In the genomic region with DNA sequence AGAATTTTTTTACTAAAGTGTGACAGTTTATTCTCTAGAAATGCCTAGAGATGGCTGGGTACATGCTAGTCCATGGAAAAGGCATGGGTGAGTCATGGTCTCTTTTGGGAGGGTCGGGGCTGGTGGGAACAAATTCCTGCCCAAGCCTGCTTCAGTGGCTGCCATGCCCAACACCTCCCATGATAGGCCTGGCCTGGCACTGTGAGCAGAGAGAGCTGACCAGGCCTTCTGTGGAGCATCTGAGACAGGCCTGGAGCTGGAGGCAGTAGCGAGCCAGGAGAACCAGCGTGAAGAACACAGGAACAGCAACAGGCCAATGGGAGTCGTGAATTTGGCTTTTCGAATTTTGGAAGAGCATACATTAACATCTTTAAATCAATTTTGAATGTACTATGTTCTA, we compare ENCODE assay signal across 2 cellular contexts.
TF ChIP-seq lines count a peak whose summit lies in the region.

No MANE protein-coding gene starts in this region.

TF ChIP-seq in GM23338, 12 proteins besides CTCF, POLR2A, EP300 and RAD21 (continued from another document):
- TF ChIP-seq, protein P1, sequence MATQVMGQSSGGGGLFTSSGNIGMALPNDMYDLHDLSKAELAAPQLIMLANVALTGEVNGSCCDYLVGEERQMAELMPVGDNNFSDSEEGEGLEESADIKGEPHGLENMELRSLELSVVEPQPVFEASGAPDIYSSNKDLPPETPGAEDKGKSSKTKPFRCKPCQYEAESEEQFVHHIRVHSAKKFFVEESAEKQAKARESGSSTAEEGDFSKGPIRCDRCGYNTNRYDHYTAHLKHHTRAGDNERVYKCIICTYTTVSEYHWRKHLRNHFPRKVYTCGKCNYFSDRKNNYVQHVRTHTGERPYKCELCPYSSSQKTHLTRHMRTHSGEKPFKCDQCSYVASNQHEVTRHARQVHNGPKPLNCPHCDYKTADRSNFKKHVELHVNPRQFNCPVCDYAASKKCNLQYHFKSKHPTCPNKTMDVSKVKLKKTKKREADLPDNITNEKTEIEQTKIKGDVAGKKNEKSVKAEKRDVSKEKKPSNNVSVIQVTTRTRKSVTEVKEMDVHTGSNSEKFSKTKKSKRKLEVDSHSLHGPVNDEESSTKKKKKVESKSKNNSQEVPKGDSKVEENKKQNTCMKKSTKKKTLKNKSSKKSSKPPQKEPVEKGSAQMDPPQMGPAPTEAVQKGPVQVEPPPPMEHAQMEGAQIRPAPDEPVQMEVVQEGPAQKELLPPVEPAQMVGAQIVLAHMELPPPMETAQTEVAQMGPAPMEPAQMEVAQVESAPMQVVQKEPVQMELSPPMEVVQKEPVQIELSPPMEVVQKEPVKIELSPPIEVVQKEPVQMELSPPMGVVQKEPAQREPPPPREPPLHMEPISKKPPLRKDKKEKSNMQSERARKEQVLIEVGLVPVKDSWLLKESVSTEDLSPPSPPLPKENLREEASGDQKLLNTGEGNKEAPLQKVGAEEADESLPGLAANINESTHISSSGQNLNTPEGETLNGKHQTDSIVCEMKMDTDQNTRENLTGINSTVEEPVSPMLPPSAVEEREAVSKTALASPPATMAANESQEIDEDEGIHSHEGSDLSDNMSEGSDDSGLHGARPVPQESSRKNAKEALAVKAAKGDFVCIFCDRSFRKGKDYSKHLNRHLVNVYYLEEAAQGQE (IDR thresholded peaks at IDR 0.05; ENCODE audit: unreplicated experiment), result no peak
- TF ChIP-seq EZH2 (IDR thresholded peaks at IDR 0.05; ENCODE audit: low read depth, unreplicated experiment) (no peak), POLR2AphosphoS5 (IDR thresholded peaks at IDR 0.05; ENCODE audit: low read depth) (no peak), ZNF114 (CRISPR knock-in tag; IDR thresholded peaks at IDR 0.05) (no peak), EZH2phosphoT487 (IDR thresholded peaks at IDR 0.05; ENCODE audit: unreplicated experiment) (no peak)
- TF ChIP-seq, protein P2, sequence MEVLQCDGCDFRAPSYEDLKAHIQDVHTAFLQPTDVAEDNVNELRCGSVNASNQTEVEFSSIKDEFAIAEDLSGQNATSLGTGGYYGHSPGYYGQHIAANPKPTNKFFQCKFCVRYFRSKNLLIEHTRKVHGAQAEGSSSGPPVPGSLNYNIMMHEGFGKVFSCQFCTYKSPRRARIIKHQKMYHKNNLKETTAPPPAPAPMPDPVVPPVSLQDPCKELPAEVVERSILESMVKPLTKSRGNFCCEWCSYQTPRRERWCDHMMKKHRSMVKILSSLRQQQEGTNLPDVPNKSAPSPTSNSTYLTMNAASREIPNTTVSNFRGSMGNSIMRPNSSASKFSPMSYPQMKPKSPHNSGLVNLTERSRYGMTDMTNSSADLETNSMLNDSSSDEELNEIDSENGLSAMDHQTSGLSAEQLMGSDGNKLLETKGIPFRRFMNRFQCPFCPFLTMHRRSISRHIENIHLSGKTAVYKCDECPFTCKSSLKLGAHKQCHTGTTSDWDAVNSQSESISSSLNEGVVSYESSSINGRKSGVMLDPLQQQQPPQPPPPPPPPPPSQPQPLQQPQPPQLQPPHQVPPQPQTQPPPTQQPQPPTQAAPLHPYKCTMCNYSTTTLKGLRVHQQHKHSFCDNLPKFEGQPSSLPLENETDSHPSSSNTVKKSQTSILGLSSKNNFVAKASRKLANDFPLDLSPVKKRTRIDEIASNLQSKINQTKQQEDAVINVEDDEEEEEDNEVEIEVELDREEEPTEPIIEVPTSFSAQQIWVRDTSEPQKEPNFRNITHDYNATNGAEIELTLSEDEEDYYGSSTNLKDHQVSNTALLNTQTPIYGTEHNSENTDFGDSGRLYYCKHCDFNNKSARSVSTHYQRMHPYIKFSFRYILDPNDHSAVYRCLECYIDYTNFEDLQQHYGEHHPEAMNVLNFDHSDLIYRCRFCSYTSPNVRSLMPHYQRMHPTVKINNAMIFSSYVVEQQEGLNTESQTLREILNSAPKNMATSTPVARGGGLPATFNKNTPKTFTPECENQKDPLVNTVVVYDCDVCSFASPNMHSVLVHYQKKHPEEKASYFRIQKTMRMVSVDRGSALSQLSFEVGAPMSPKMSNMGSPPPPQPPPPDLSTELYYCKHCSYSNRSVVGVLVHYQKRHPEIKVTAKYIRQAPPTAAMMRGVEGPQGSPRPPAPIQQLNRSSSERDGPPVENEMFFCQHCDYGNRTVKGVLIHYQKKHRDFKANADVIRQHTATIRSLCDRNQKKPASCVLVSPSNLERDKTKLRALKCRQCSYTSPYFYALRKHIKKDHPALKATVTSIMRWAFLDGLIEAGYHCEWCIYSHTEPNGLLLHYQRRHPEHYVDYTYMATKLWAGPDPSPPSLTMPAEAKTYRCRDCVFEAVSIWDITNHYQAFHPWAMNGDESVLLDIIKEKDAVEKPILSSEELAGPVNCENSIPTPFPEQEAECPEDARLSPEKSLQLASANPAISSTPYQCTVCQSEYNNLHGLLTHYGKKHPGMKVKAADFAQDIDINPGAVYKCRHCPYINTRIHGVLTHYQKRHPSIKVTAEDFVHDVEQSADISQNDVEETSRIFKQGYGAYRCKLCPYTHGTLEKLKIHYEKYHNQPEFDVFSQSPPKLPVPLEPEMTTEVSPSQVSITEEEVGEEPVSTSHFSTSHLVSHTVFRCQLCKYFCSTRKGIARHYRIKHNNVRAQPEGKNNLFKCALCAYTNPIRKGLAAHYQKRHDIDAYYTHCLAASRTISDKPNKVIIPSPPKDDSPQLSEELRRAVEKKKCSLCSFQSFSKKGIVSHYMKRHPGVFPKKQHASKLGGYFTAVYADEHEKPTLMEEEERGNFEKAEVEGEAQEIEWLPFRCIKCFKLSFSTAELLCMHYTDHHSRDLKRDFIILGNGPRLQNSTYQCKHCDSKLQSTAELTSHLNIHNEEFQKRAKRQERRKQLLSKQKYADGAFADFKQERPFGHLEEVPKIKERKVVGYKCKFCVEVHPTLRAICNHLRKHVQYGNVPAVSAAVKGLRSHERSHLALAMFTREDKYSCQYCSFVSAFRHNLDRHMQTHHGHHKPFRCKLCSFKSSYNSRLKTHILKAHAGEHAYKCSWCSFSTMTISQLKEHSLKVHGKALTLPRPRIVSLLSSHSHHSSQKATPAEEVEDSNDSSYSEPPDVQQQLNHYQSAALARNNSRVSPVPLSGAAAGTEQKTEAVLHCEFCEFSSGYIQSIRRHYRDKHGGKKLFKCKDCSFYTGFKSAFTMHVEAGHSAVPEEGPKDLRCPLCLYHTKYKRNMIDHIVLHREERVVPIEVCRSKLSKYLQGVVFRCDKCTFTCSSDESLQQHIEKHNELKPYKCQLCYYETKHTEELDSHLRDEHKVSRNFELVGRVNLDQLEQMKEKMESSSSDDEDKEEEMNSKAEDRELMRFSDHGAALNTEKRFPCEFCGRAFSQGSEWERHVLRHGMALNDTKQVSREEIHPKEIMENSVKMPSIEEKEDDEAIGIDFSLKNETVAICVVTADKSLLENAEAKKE (CRISPR knock-in tag; IDR thresholded peaks at IDR 0.05), result no peak

TF ChIP-seq in K562, 482 proteins besides CTCF, POLR2A, EP300 and RAD21 (continued from another document):
- TF ChIP-seq, protein P3, sequence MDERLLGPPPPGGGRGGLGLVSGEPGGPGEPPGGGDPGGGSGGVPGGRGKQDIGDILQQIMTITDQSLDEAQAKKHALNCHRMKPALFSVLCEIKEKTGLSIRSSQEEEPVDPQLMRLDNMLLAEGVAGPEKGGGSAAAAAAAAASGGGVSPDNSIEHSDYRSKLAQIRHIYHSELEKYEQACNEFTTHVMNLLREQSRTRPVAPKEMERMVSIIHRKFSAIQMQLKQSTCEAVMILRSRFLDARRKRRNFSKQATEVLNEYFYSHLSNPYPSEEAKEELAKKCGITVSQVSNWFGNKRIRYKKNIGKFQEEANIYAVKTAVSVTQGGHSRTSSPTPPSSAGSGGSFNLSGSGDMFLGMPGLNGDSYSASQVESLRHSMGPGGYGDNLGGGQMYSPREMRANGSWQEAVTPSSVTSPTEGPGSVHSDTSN (CRISPR knock-in tag; IDR thresholded peaks at IDR 0.05; ENCODE audit: low read depth), result no peak
- TF ChIP-seq, protein P3 (tag; conservative IDR thresholded peaks at IDR 0.05; ENCODE audit: low read depth), result no peak
- TF ChIP-seq ZBED1 (IDR thresholded peaks at IDR 0.05) (no peak), RBM17 (IDR thresholded peaks at IDR 0.05; ENCODE audit: borderline replicate concordance, low read depth, low read length) (no peak), HNRNPH1 (optimal IDR thresholded peaks at IDR 0.05; ENCODE audit: low read depth, low read length) (no peak), ZNF133 (CRISPR knock-in tag; IDR thresholded peaks at IDR 0.05) (no peak), HLTF (IDR thresholded peaks at IDR 0.05) (no peak), PKNOX1 (IDR thresholded peaks at IDR 0.05) (no peak), EWSR1 (IDR thresholded peaks at IDR 0.05; ENCODE audit: borderline replicate concordance, low read depth, partially characterized antibody) (no peak), CTBP1 (IDR thresholded peaks at IDR 0.05; ENCODE audit: borderline replicate concordance) (no peak), ZNF76 (CRISPR knock-in tag; IDR thresholded peaks at IDR 0.05; ENCODE audit: borderline replicate concordance) (no peak), RBFOX2 (IDR thresholded peaks at IDR 0.05; ENCODE audit: low read depth, low read length) (no peak), BACH1 (tag; IDR thresholded peaks at IDR 0.05) (no peak), PPARD (CRISPR knock-in tag; IDR thresholded peaks at IDR 0.05) (no peak), HOXB6 (CRISPR knock-in tag; IDR thresholded peaks at IDR 0.05; ENCODE audit: borderline replicate concordance) (no peak), GATAD2A (IDR thresholded peaks at IDR 0.05) (no peak), ZNF436 (CRISPR knock-in tag; IDR thresholded peaks at IDR 0.05) (no peak)
- TF ChIP-seq, protein P4, sequence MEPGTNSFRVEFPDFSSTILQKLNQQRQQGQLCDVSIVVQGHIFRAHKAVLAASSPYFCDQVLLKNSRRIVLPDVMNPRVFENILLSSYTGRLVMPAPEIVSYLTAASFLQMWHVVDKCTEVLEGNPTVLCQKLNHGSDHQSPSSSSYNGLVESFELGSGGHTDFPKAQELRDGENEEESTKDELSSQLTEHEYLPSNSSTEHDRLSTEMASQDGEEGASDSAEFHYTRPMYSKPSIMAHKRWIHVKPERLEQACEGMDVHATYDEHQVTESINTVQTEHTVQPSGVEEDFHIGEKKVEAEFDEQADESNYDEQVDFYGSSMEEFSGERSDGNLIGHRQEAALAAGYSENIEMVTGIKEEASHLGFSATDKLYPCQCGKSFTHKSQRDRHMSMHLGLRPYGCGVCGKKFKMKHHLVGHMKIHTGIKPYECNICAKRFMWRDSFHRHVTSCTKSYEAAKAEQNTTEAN (CRISPR knock-in tag; IDR thresholded peaks at IDR 0.05), result no peak
